10 cellular contexts compared by ENCODE assay signal in the genomic region with DNA sequence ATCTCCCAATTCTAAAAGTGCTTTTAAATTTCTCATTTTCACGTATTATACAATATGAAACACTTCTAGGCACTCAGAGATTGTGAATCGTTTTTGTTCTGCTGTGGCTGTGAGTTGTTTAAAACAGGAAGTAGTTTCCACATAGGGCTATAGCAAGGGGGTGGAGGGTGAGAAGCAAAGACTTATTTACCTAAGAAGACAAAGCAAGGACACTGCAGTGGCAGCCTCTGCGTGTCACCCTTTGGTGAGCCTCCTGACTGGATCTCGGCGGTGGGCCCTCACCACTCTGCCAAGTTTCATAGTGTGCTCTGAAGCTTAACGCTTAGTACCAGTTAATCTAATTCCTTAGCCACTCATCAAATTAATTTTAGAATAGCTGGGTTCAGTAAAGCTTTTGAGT. TPM values are rescaled to one million over a fixed set of nuclear protein-coding genes. Genes with fewer than 3 reads are reported as not detected.
DNase-seq lines count a peak whose midpoint lies in the region; ATAC-seq and TF ChIP-seq lines count a peak whose summit lies in the region.
"Had no signal": no experiment of that assay in that cellular context is flagged by ENCODE, and none has a peak within 500 bp of the region (broad histone marks: within the 10 kb centered on the region; RNA-seq: fewer than 3 reads in every experiment).

No MANE protein-coding gene starts in this region.

- H3K27me3 ChIP-seq in left lung (peaks cover 0 to 10% of the 10 kb centered on the region in 2 donors), foreskin keratinocyte (no peaks in the 10 kb centered on the region)
- H3K27me3 ChIP-seq: body of pancreas had no signal

- peaks cover 0 to 30% of the 10 kb centered on the region in 2 donors for H3K4me1 ChIP-seq in left lung
- H3K4me1 ChIP-seq in foreskin keratinocyte = no peaks in the 10 kb centered on the region
- H3K4me1 ChIP-seq: body of pancreas had no signal

- ATAC-seq in GM18870 (IDR thresholded peaks at IDR 0.05; ENCODE audit: unreplicated experiment) = peak; percentile 82
- peak; percentile 84 for ATAC-seq in HG02588 (IDR thresholded peaks at IDR 0.05; ENCODE audit: unreplicated experiment)
- peak; percentile 32 for ATAC-seq in left lung
- no peak for ATAC-seq in foreskin keratinocyte
- ATAC-seq: body of pancreas had no signal

- H3K36me3 ChIP-seq in left lung = no peaks in the 10 kb centered on the region

- peak; percentile 78 for DNase-seq in NCI-H146 (lab: John Stamatoyannopoulos, UW)
- peak in 1 of 2 donors; percentile 66 for DNase-seq in left lung
- no peak for DNase-seq in LoVo (ENCODE audit: low spot score)
- DNase-seq in NCI-H526 treated with DMSO at 0.1 percent for 48 hours (lab: John Stamatoyannopoulos, UW) = no peak
- DNase-seq in superior temporal gyrus (ENCODE audit: extremely low spot score) = no peak
- DNase-seq in foreskin keratinocyte = no peak

- H3K9me3 ChIP-seq in left lung = no peaks in the 10 kb centered on the region
- H3K9me3 ChIP-seq: body of pancreas had no signal

- H3K4me3 ChIP-seq in left lung = no peak overlapping the region
- H3K4me3 ChIP-seq: body of pancreas had no signal

- H3K27ac ChIP-seq in left lung (peak overlapping the region in 1 of 2 donors; percentile 67), foreskin keratinocyte (no peak overlapping the region)
- H3K27ac ChIP-seq: body of pancreas, KMS-11 had no signal

- intact Hi-C loops in left lung (cut with DNase I) = loop anchor here in 1 of 2 donors (10.0 kb wide), 2 partner anchors 92 to 178 kb away; no protein-coding TSS in a partner anchor

- TF ChIP-seq CTCF in left lung (IDR thresholded peaks at IDR 0.05) = no peak
- TF ChIP-seq CTCF in foreskin keratinocyte (conservative IDR thresholded peaks at IDR 0.05) = no peak

RNA-seq across cellular contexts. Expression of a gene that starts 56.8 kb away (rescaled TPM):
- total RNA-seq in left lung (10 to 100 TPM; 12.2 to 20.1 TPM), foreskin keratinocyte (0.07 and 0.17 TPM in 2 replicates)
- polyA plus RNA-seq in foreskin keratinocyte = 0.09 and 0.13 TPM in 2 replicates

Comparison
In these comparisons a context has a peak if more than half of its experiments do, and no peak if none do; other contexts are left out.
1. RNA of a gene that starts 56.8 kb away (total RNA-seq): 12.2 to 20.1 TPM in left lung; 0.07 to 0.17 TPM in foreskin keratinocyte; every median in the first group is over 10 times any median in the second.